ENCODE assay signal across 19 cellular contexts in the genomic region with DNA sequence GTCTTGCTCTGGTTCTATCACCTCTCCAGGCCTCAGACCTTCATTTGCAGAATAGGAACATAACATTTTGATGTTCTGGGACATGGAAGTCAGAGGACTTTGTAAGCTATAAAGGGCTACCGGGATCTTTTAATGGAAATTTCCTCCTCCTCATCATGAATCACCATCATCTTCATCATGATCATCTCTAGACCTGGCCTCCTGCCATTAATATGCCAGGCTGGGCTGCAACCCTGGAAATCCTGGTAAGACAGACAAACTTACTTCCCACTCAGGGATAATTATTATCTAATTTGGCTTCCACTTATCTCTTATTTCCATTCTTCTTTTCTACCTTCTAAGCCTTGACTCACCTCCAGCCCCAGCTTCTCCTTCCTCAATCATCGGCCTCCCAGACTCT. TPM values are rescaled to one million over a fixed set of nuclear protein-coding genes. Genes with fewer than 3 reads are reported as not detected.
DNase-seq lines count a peak whose midpoint lies in the region; ATAC-seq, FAIRE-seq and TF ChIP-seq lines count a peak whose summit lies in the region.
"Had no signal": no experiment of that assay in that cellular context is flagged by ENCODE, and none has a peak within 500 bp of the region (broad histone marks: within the 10 kb centered on the region; RNA-seq: fewer than 3 reads in every experiment).

No MANE protein-coding gene starts in this region.

- no peaks in the 10 kb centered on the region for H3K36me3 ChIP-seq in H7 (replicated peaks; ENCODE audit: control insufficient read depth, insufficient read depth, low read length)
- H3K36me3 ChIP-seq in upper lobe of right lung: no peaks in the 10 kb centered on the region

- FAIRE-seq in RCC 7860 (lab: Jason Lieb, UNC): peak; percentile 80
- FAIRE-seq: A549, GM12892 had no signal

- intact Hi-C loops in upper lobe of right lung (cut with DNase I): no loop called here

- H3K4me1 ChIP-seq in upper lobe of right lung: peaks cover 19% of the 10 kb centered on the region

- no peak overlapping the region for H3K27ac ChIP-seq in upper lobe of right lung
- H3K27ac ChIP-seq: A549, C4-2B, PC-9 had no signal

- H3K27ac Mint-ChIP-seq in chondrocyte (ENCODE audit: unreplicated experiment): no peak overlapping the region
- no peak overlapping the region for H3K27ac Mint-ChIP-seq in activated CD8-positive, alpha-beta memory T cell treated with anti-CD3 and anti-CD28 coated beads, Interleukin-2, amount 10 ng/mL, durations not matched to agents 7 days and 5 days

- H3K9me3 Mint-ChIP-seq in chondrocyte (ENCODE audit: low read depth): peaks cover 23% of the 10 kb centered on the region
- peaks cover 4% of the 10 kb centered on the region for H3K9me3 Mint-ChIP-seq in activated CD8-positive, alpha-beta memory T cell treated with anti-CD3 and anti-CD28 coated beads, Interleukin-2, amount 10 ng/mL, durations not matched to agents 7 days and 5 days (ENCODE audit: low read depth)

- DNase-seq in H7 (peak; percentile 4), RCC 7860 (ENCODE audit: low spot score) (peak; percentile 52), chondrocyte (ENCODE audit: low spot score) (peak; percentile 9), renal cortical epithelial cell (ENCODE audit: low read depth) (peak; percentile 16), upper lobe of right lung (no peak)
- no peak for DNase-seq in activated CD8-positive, alpha-beta memory T cell treated with anti-CD3 and anti-CD28 coated beads, Interleukin-2, amount 10 ng/mL, durations not matched to agents 7 days and 5 days
- DNase-seq: GOT3, IMR-90, Karpas-422, NCI-H187 treated with DMSO at 0.1 percent for 48 hours, NCI-H446, NCI-H69, PC-9, SHP77 had no signal

- TF ChIP-seq CTCF in chondrocyte (IDR thresholded peaks at IDR 0.05): no peak
- TF ChIP-seq CTCF in upper lobe of right lung (IDR thresholded peaks at IDR 0.05): no peak

- no peaks in the 10 kb centered on the region for H3K36me3 Mint-ChIP-seq in chondrocyte (ENCODE audit: low read depth)
- peaks cover 7% of the 10 kb centered on the region for H3K36me3 Mint-ChIP-seq in activated CD8-positive, alpha-beta memory T cell treated with anti-CD3 and anti-CD28 coated beads, Interleukin-2, amount 10 ng/mL, durations not matched to agents 7 days and 5 days

- no peak overlapping the region for H3K4me3 Mint-ChIP-seq in chondrocyte (ENCODE audit: unreplicated experiment)
- no peak overlapping the region for H3K4me3 Mint-ChIP-seq in activated CD8-positive, alpha-beta memory T cell treated with anti-CD3 and anti-CD28 coated beads, Interleukin-2, amount 10 ng/mL, durations not matched to agents 7 days and 5 days

- peaks cover 3% of the 10 kb centered on the region for H3K27me3 Mint-ChIP-seq in chondrocyte (ENCODE audit: low read depth)
- peaks cover 7% of the 10 kb centered on the region for H3K27me3 Mint-ChIP-seq in activated CD8-positive, alpha-beta memory T cell treated with anti-CD3 and anti-CD28 coated beads, Interleukin-2, amount 10 ng/mL, durations not matched to agents 7 days and 5 days

- peaks cover 6% of the 10 kb centered on the region for H3K9me3 ChIP-seq in upper lobe of right lung

- H3K4me1 Mint-ChIP-seq in chondrocyte (ENCODE audit: low read depth): peaks cover 13% of the 10 kb centered on the region
- H3K4me1 Mint-ChIP-seq in activated CD8-positive, alpha-beta memory T cell treated with anti-CD3 and anti-CD28 coated beads, Interleukin-2, amount 10 ng/mL, durations not matched to agents 7 days and 5 days: peaks cover 26% of the 10 kb centered on the region

- ATAC-seq in HG03175 (IDR thresholded peaks at IDR 0.05; ENCODE audit: unreplicated experiment) (no peak), HG02642 (IDR thresholded peaks at IDR 0.05; ENCODE audit: poor library complexity, unreplicated experiment) (no peak), upper lobe of right lung (no peak)
- no peak for ATAC-seq in activated CD8-positive, alpha-beta memory T cell treated with anti-CD3 and anti-CD28 coated beads, Interleukin-2, amount 10 ng/mL, durations not matched to agents 7 days and 5 days
- ATAC-seq: A549 had no signal

- H3K27me3 ChIP-seq in H7 (ENCODE audit: control insufficient read depth, insufficient read depth, low read length): no peaks in the 10 kb centered on the region
- H3K27me3 ChIP-seq in upper lobe of right lung: no peaks in the 10 kb centered on the region

- CTCF ChIA-PET in activated CD8-positive, alpha-beta memory T cell treated with anti-CD3 and anti-CD28 coated beads, Interleukin-2, amount 10 ng/mL, durations not matched to agents 7 days and 5 days (lab: Charles Lee): interaction anchor here (0.6 kb wide), 1 partner anchor 111 kb away, joined by 3 read pairs; no protein-coding TSS in a partner anchor

- H3K4me3 ChIP-seq in H7 (ENCODE audit: insufficient read depth, low read depth, low read length) (no peak overlapping the region), upper lobe of right lung (no peak overlapping the region)
- H3K4me3 ChIP-seq: A549, PC-9 had no signal

RNA-seq across cellular contexts. Expression of gene MRPS18A, which starts 41.0 kb away (rescaled TPM):
- 77.3 and 102 TPM in 2 replicates for total RNA-seq in H7 (2014; rRNA removed; shearing (Covaris generic))
- total RNA-seq in chondrocyte (26.3 to 27.4 TPM (median 26.8 TPM) in 3 replicates), renal cortical epithelial cell (35.5 and 62.0 TPM in 2 replicates), upper lobe of right lung (28.1 TPM)
- 10 to 100 TPM; 41.0 to 47.4 TPM for total RNA-seq in activated CD8-positive, alpha-beta memory T cell treated with anti-CD3 and anti-CD28 coated beads, Interleukin-2, amount 10 ng/mL, durations not matched to agents 7 days and 5 days

RNA-seq across cellular contexts. Expression of gene VEGFA, which starts 41.4 kb away (rescaled TPM):
- 32.1 and 39.6 TPM in 2 replicates for total RNA-seq in H7 (2014; rRNA removed; shearing (Covaris generic))
- total RNA-seq in chondrocyte: 24.8 to 139 TPM (median 137 TPM) in 3 replicates
- 121 and 249 TPM in 2 replicates for total RNA-seq in renal cortical epithelial cell
- total RNA-seq in activated CD8-positive, alpha-beta memory T cell treated with anti-CD3 and anti-CD28 coated beads, Interleukin-2, amount 10 ng/mL, durations not matched to agents 7 days and 5 days: 10 to 100 TPM; 27.8 to 29.0 TPM
- 231 TPM for total RNA-seq in upper lobe of right lung

Comparison
In these comparisons a context has a peak if more than half of its experiments do, and no peak if none do; other contexts are left out.
1. DNase-seq: peak in H7 (single experiment), RCC 7860 (single experiment), chondrocyte (single experiment) and renal cortical epithelial cell (single experiment); none in activated CD8-positive, alpha-beta memory T cell treated with anti-CD3 and anti-CD28 coated beads, Interleukin-2, amount 10 ng/mL, durations not matched to agents 7 days and 5 days (single experiment) and upper lobe of right lung (single experiment).